8 cellular contexts compared by ENCODE assay signal in genomic region chr2:196068271-196069209, GRCh38.
DNase-seq lines count a peak whose midpoint lies in the region; ATAC-seq, FAIRE-seq and TF ChIP-seq lines count a peak whose summit lies in the region.

Gene DNAH7, minus strand, starts transcription at chr2:196068837. Its CDS starts 126 bp downstream, at chr2:196068711.

- peak; percentile 100 for TF ChIP-seq CTCF in AG09319 (IDR thresholded peaks at IDR 0.05; ENCODE audit: low read depth, low read length)

- TF ChIP-seq POLR2A in GM18951 (IDR thresholded peaks at IDR 0.05; ENCODE audit: extremely low read depth, insufficient read depth, insufficient read length) = peak; percentile 41

- in situ Hi-C loops in GM18951 (cut with MboI; ENCODE audit: low sequenced_read_pairs, unreplicated experiment) = loop anchor here (10.0 to 25.0 kb wide), 3 partner anchors 404 to 756 kb away; no protein-coding TSS in a partner anchor

- ATAC-seq in HG03175 (IDR thresholded peaks at IDR 0.05; ENCODE audit: unreplicated experiment) = peak; percentile 98

- DNase-seq in AG09319 (ENCODE audit: extremely low read depth, low read depth) (peak; percentile 62), NCI-H226 (peak; percentile 80)
- DNase-seq in activated CD4-positive, CD25-positive, alpha-beta regulatory T cell (lab: John Stamatoyannopoulos, UW) = peak; percentile 66 to 79 (median 73)
- peak; percentile 93 for DNase-seq in central memory CD4-positive, alpha-beta T cell
- DNase-seq in stimulated activated CD4-positive, alpha-beta T cell treated with anti-CD3 and anti-CD28 coated beads, Interleukin-12 subunit alpha, Interleukin-12 subunit beta, amount 100 ng/mL, for 24 hours (ENCODE audit: low read depth in 2 of 2) = peak; percentile 84 to 89

- FAIRE-seq in islet of Langerhans (lab: Jason Lieb, UNC) = peak; percentile 70

Comparison
In these comparisons a context has a peak if more than half of its experiments do, and no peak if none do; other contexts are left out.
1. Peak in every context shown above with its lines: DNase-seq and ATAC-seq.